ENCODE assay signal across 10 cellular contexts in genomic region chr10:103982639-103983038, GRCh38. TPM values are rescaled to one million over a fixed set of nuclear protein-coding genes. Genes with fewer than 3 reads are reported as not detected.
DNase-seq lines count a peak whose midpoint lies in the region; ATAC-seq, FAIRE-seq and TF ChIP-seq lines count a peak whose summit lies in the region.
"Had no signal": no experiment of that assay in that cellular context is flagged by ENCODE, and none has a peak within 500 bp of the region (broad histone marks: within the 10 kb centered on the region; RNA-seq: fewer than 3 reads in every experiment).

No MANE protein-coding gene starts in this region.

- peak; percentile 73 for FAIRE-seq in H54 (lab: Jason Lieb, UNC)

- TF ChIP-seq POLR2A in H54 (IDR thresholded peaks at IDR 0.05; ENCODE audit: low read depth, low read length), result no peak

- H3K4me3 Mint-ChIP-seq in Caco-2 (ENCODE audit: unreplicated experiment), result no peak overlapping the region
- peak overlapping the region; percentile 56 for H3K4me3 Mint-ChIP-seq in activated CD8-positive, alpha-beta T cell treated with anti-CD3 and anti-CD28 coated beads, Interleukin-2, amount 10 ng/mL, durations not matched to agents 7 days and 5 days

- H3K36me3 Mint-ChIP-seq in Caco-2 (ENCODE audit: insufficient read depth, unreplicated experiment), result no peaks in the 10 kb centered on the region
- H3K36me3 Mint-ChIP-seq in activated CD8-positive, alpha-beta T cell treated with anti-CD3 and anti-CD28 coated beads, Interleukin-2, amount 10 ng/mL, durations not matched to agents 7 days and 5 days (ENCODE audit: low read depth), result peaks cover 13% of the 10 kb centered on the region

- H3K36me3 ChIP-seq in Caco-2 (ENCODE audit: control insufficient read depth, insufficient read depth, low read length) (no peaks in the 10 kb centered on the region), liver (ENCODE audit: control insufficient read depth in 4 of 4, insufficient read depth in 3 of 4, low read depth in 1 of 4, low read length in 3 of 4) (no peaks in the 10 kb centered on the region)
- H3K36me3 ChIP-seq: ovary had no signal

- no peak for ATAC-seq in activated CD8-positive, alpha-beta T cell treated with anti-CD3 and anti-CD28 coated beads, Interleukin-2, amount 10 ng/mL, durations not matched to agents 7 days and 5 days
- no peak for ATAC-seq in HG02852 (IDR thresholded peaks at IDR 0.05; ENCODE audit: unreplicated experiment)
- ATAC-seq in HG03095 (IDR thresholded peaks at IDR 0.05; ENCODE audit: unreplicated experiment), result no peak

- H3K27ac ChIP-seq in liver (ENCODE audit: low read depth in 1 of 2, low read length in 2 of 2), result no peak overlapping the region
- H3K27ac ChIP-seq in coronary artery, result no peak overlapping the region
- H3K27ac ChIP-seq: ovary had no signal

- POLR2A ChIA-PET in Caco-2 (lab: Charles Lee), result no interaction called here
- POLR2A ChIA-PET in activated CD8-positive, alpha-beta T cell treated with anti-CD3 and anti-CD28 coated beads, Interleukin-2, amount 10 ng/mL, durations not matched to agents 7 days and 5 days (lab: Charles Lee), result interaction anchor here (0.6 to 1.8 kb wide), 9 partner anchors 13 to 139 kb away, joined by 3 to 6 read pairs (median 4); partner anchors contain the start of gene SFR1

- TF ChIP-seq RAD21 in liver (IDR thresholded peaks at IDR 0.05), result peak; percentile 35 to 58

- H3K4me1 ChIP-seq in Caco-2, result peaks cover 10% of the 10 kb centered on the region
- peaks cover 0 to 12% (median 3%) of the 10 kb centered on the region in 4 donors for H3K4me1 ChIP-seq in liver (ENCODE audit: control insufficient read depth in 4 of 4, insufficient read depth in 4 of 4, low read length in 3 of 4)

- 93% methylated on average over 4 of the region's 4 CpGs for WGBS in liver

- intact Hi-C loops in Caco-2 (cut with micrococcal nuclease; ENCODE audit: unreplicated experiment), result loop anchor here (5.0 to 10.0 kb wide), 3 partner anchors 95 to 222 kb away; partner anchors contain the start of gene SFR1

- DNase-seq in Caco-2 (peak; percentile 51 to 52), H54 (ENCODE audit: insufficient read length, low spot score) (no peak), coronary artery (ENCODE audit: low spot score) (no peak), SKM-1 treated with dmso at 0.1 percent for 144 hours (lab: John Stamatoyannopoulos, UW; ENCODE audit: unreplicated experiment) (no peak)
- no peak for DNase-seq in activated CD8-positive, alpha-beta T cell treated with anti-CD3 and anti-CD28 coated beads, Interleukin-2, amount 10 ng/mL, durations not matched to agents 7 days and 5 days
- DNase-seq: activated CD8-positive, alpha-beta memory T cell treated with anti-CD3 and anti-CD28 coated beads for 24 hours had no signal

- H3K9ac ChIP-seq in liver (ENCODE audit: low read depth in 1 of 2, low read length in 2 of 2), result no peak overlapping the region

- TF ChIP-seq CTCF in Caco-2 (IDR thresholded peaks at IDR 0.05; ENCODE audit: insufficient read depth in 1 of 2, low read depth in 1 of 2, low read length in 1 of 2, severe bottlenecking in 1 of 2, unreplicated experiment in 1 of 2) (peak; percentile 52 to 57), liver (IDR thresholded peaks at IDR 0.05; ENCODE audit: low read depth, low read length, missing input control) (no peak), coronary artery (IDR thresholded peaks at IDR 0.05) (no peak)

- H3K9me3 ChIP-seq in Caco-2 (no peaks in the 10 kb centered on the region), liver (ENCODE audit: control insufficient read depth in 4 of 4, low read length in 3 of 4) (no peaks in the 10 kb centered on the region)
- H3K9me3 ChIP-seq: ovary had no signal

- CTCF ChIA-PET in Caco-2 (lab: Charles Lee), result interaction anchor here (0.6 to 1.2 kb wide), 4 partner anchors 13 to 94 kb away, joined by 3 to 5 read pairs (median 3); no protein-coding TSS in a partner anchor
- CTCF ChIA-PET in activated CD8-positive, alpha-beta T cell treated with anti-CD3 and anti-CD28 coated beads, Interleukin-2, amount 10 ng/mL, durations not matched to agents 7 days and 5 days (lab: Charles Lee), result interaction anchor here (0.9 to 1.8 kb wide), 16 partner anchors 9 to 139 kb away, joined by 3 to 9 read pairs (median 4); partner anchors contain the start of gene SLK

- H3K9me3 Mint-ChIP-seq in Caco-2 (ENCODE audit: unreplicated experiment), result no peaks in the 10 kb centered on the region
- no peaks in the 10 kb centered on the region for H3K9me3 Mint-ChIP-seq in activated CD8-positive, alpha-beta T cell treated with anti-CD3 and anti-CD28 coated beads, Interleukin-2, amount 10 ng/mL, durations not matched to agents 7 days and 5 days (ENCODE audit: insufficient read depth)

- no peak overlapping the region for H3K4me3 ChIP-seq in Caco-2 (ENCODE audit: low read depth, low read length)
- no peak overlapping the region for H3K4me3 ChIP-seq in liver (ENCODE audit: low read depth in 1 of 3, low read length in 3 of 3)
- no peak overlapping the region for H3K4me3 ChIP-seq in coronary artery
- H3K4me3 ChIP-seq: ovary had no signal

- peaks cover 7% of the 10 kb centered on the region for H3K4me1 Mint-ChIP-seq in Caco-2 (ENCODE audit: low read depth, unreplicated experiment)
- H3K4me1 Mint-ChIP-seq in activated CD8-positive, alpha-beta T cell treated with anti-CD3 and anti-CD28 coated beads, Interleukin-2, amount 10 ng/mL, durations not matched to agents 7 days and 5 days (ENCODE audit: low read depth), result peaks cover 59% of the 10 kb centered on the region

- H3K27ac Mint-ChIP-seq in Caco-2 (ENCODE audit: unreplicated experiment), result no peak overlapping the region
- H3K27ac Mint-ChIP-seq in activated CD8-positive, alpha-beta T cell treated with anti-CD3 and anti-CD28 coated beads, Interleukin-2, amount 10 ng/mL, durations not matched to agents 7 days and 5 days, result peak overlapping the region; percentile 62

- H3K27me3 Mint-ChIP-seq in Caco-2 (ENCODE audit: insufficient read depth, unreplicated experiment), result no peaks in the 10 kb centered on the region
- H3K27me3 Mint-ChIP-seq in activated CD8-positive, alpha-beta T cell treated with anti-CD3 and anti-CD28 coated beads, Interleukin-2, amount 10 ng/mL, durations not matched to agents 7 days and 5 days (ENCODE audit: low read depth), result no peaks in the 10 kb centered on the region

- H3K27me3 ChIP-seq in Caco-2 (replicated peaks; ENCODE audit: control insufficient read depth, insufficient read depth, low read length) (no peaks in the 10 kb centered on the region), liver (ENCODE audit: control insufficient read depth in 4 of 4, insufficient read depth in 4 of 4, low read length in 3 of 4) (no peaks in the 10 kb centered on the region)
- H3K27me3 ChIP-seq: ovary had no signal

- BruUV-seq in Caco-2 (replicated peaks; lab: Mats Ljungman, UMichigan), result no TSS peak

TF ChIP-seq in liver, 16 proteins besides CTCF, POLR2A, EP300 and RAD21 (continues in another document):
- TF ChIP-seq ATF3 (IDR thresholded peaks at IDR 0.05) (no peak), YY1 (IDR thresholded peaks at IDR 0.05) (no peak), TAF1 (conservative IDR thresholded peaks at IDR 0.05) (no peak), JUND (IDR thresholded peaks at IDR 0.05) (no peak), HNF4G (IDR thresholded peaks at IDR 0.05) (no peak), FOXA2 (IDR thresholded peaks at IDR 0.05) (no peak)
- TF ChIP-seq, protein P1, sequence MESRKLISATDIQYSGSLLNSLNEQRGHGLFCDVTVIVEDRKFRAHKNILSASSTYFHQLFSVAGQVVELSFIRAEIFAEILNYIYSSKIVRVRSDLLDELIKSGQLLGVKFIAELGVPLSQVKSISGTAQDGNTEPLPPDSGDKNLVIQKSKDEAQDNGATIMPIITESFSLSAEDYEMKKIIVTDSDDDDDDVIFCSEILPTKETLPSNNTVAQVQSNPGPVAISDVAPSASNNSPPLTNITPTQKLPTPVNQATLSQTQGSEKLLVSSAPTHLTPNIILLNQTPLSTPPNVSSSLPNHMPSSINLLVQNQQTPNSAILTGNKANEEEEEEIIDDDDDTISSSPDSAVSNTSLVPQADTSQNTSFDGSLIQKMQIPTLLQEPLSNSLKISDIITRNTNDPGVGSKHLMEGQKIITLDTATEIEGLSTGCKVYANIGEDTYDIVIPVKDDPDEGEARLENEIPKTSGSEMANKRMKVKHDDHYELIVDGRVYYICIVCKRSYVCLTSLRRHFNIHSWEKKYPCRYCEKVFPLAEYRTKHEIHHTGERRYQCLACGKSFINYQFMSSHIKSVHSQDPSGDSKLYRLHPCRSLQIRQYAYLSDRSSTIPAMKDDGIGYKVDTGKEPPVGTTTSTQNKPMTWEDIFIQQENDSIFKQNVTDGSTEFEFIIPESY (IDR thresholded peaks at IDR 0.05), result no peak
- TF ChIP-seq, protein P2, sequence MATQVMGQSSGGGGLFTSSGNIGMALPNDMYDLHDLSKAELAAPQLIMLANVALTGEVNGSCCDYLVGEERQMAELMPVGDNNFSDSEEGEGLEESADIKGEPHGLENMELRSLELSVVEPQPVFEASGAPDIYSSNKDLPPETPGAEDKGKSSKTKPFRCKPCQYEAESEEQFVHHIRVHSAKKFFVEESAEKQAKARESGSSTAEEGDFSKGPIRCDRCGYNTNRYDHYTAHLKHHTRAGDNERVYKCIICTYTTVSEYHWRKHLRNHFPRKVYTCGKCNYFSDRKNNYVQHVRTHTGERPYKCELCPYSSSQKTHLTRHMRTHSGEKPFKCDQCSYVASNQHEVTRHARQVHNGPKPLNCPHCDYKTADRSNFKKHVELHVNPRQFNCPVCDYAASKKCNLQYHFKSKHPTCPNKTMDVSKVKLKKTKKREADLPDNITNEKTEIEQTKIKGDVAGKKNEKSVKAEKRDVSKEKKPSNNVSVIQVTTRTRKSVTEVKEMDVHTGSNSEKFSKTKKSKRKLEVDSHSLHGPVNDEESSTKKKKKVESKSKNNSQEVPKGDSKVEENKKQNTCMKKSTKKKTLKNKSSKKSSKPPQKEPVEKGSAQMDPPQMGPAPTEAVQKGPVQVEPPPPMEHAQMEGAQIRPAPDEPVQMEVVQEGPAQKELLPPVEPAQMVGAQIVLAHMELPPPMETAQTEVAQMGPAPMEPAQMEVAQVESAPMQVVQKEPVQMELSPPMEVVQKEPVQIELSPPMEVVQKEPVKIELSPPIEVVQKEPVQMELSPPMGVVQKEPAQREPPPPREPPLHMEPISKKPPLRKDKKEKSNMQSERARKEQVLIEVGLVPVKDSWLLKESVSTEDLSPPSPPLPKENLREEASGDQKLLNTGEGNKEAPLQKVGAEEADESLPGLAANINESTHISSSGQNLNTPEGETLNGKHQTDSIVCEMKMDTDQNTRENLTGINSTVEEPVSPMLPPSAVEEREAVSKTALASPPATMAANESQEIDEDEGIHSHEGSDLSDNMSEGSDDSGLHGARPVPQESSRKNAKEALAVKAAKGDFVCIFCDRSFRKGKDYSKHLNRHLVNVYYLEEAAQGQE (IDR thresholded peaks at IDR 0.05), result no peak

RNA-seq across cellular contexts. Expression of gene SLK, which starts 15.7 kb away (rescaled TPM):
- 35.6 and 39.5 TPM in 2 replicates for total RNA-seq in Caco-2 (2022)
- 10 to 100 TPM; 32.6 to 33.5 TPM for total RNA-seq in activated CD8-positive, alpha-beta T cell treated with anti-CD3 and anti-CD28 coated beads, Interleukin-2, amount 10 ng/mL, durations not matched to agents 7 days and 5 days
- total RNA-seq in liver, result 10 to 100 TPM; 19.5 to 20.3 TPM
- 1 to 10 TPM; 3.9 to 5.2 TPM for polyA plus RNA-seq in liver

Comparison
In these comparisons a context has a peak if more than half of its experiments do, and no peak if none do; other contexts are left out.
1. DNase-seq: peak in Caco-2 (2 of 2); none in H54 (single experiment), activated CD8-positive, alpha-beta T cell treated with anti-CD3 and anti-CD28 coated beads, Interleukin-2, amount 10 ng/mL, durations not matched to agents 7 days and 5 days (single experiment), coronary artery (single experiment) and SKM-1 treated with dmso at 0.1 percent for 144 hours (single experiment).
2. CTCF ChIP-seq: peak in Caco-2 (2 of 2); none in liver (single experiment) and coronary artery (single experiment).